14 cellular contexts compared by ENCODE assay signal in genomic region chr3:60053518-60054265, GRCh38.
DNase-seq lines count a peak whose midpoint lies in the region; ATAC-seq and TF ChIP-seq lines count a peak whose summit lies in the region.
"Had no signal": no experiment of that assay in that cellular context is flagged by ENCODE, and none has a peak within 500 bp of the region (broad histone marks: within the 10 kb centered on the region; RNA-seq: fewer than 3 reads in every experiment).

No MANE protein-coding gene starts in this region.

- H3K27ac ChIP-seq in CD4-positive, CD25-positive, alpha-beta regulatory T cell (ENCODE audit: insufficient read depth, low read length, poor library complexity, severe bottlenecking) = peak overlapping the region; percentile 36
- H3K27ac ChIP-seq in left lung = no peak overlapping the region
- H3K27ac ChIP-seq: PC-9 had no signal

- H3K4me1 ChIP-seq in CD4-positive, CD25-positive, alpha-beta regulatory T cell (ENCODE audit: control insufficient read depth, insufficient read depth, low read length, poor library complexity, severe bottlenecking) = peaks cover 33% of the 10 kb centered on the region
- H3K4me1 ChIP-seq in left lung = no peaks in the 10 kb centered on the region

- peaks cover 4% of the 10 kb centered on the region for H3K36me3 Mint-ChIP-seq in CD4-positive, CD25-positive, alpha-beta regulatory T cell

- H3K27me3 Mint-ChIP-seq in CD4-positive, CD25-positive, alpha-beta regulatory T cell = no peaks in the 10 kb centered on the region

- ATAC-seq in CD4-positive, CD25-positive, alpha-beta regulatory T cell (ENCODE audit: low read depth in 2 of 2) = no peak
- ATAC-seq in GM19452 (IDR thresholded peaks at IDR 0.05; ENCODE audit: unreplicated experiment) = no peak
- ATAC-seq in left lung = no peak
- ATAC-seq: esophagus mucosa, GM12878, left ventricle myocardium superior had no signal

- intact Hi-C loops in left lung (cut with DNase I) = no loop called here

- peaks cover 0 to 6% (median 2%) of the 10 kb centered on the region in 7 donors for H3K9me3 Mint-ChIP-seq in CD4-positive, CD25-positive, alpha-beta regulatory T cell

- peak overlapping the region in 3 of 4 donors; percentile 6 to 12 (median 8) for H3K4me3 Mint-ChIP-seq in CD4-positive, CD25-positive, alpha-beta regulatory T cell
- H3K4me3 Mint-ChIP-seq: CD8-positive, alpha-beta memory T cell had no signal

- no peaks in the 10 kb centered on the region for H3K9me3 ChIP-seq in CD4-positive, CD25-positive, alpha-beta regulatory T cell (ENCODE audit: control insufficient read depth in 2 of 2, low read length in 2 of 2)
- H3K9me3 ChIP-seq in left lung = peaks cover 0 to 7% of the 10 kb centered on the region in 2 donors

- peak in 2 of 3 donors; percentile 10 to 70 for DNase-seq in CD4-positive, CD25-positive, alpha-beta regulatory T cell
- peak; percentile 26 for DNase-seq in activated CD4-positive, CD25-positive, alpha-beta regulatory T cell treated with anti-CD3 and anti-CD28 coated beads, Interleukin-2, amount 50 U/mL, for 16 hours (ENCODE audit: low read depth, low spot score)
- DNase-seq in astrocyte of the hippocampus (ENCODE audit: low read depth, low spot score) (peak; percentile 58), left lung (no peak), GDM1 (lab: John Stamatoyannopoulos, UW) (no peak), SW 1271 (lab: John Stamatoyannopoulos, UW) (no peak)
- peak; percentile 68 for DNase-seq in stimulated activated CD4-positive, alpha-beta T cell treated with anti-CD3 and anti-CD28 coated beads, Interleukin-1b, Interleukin-23, amount 100 ng/mL, for 48 hours
- DNase-seq: CD8-positive, alpha-beta memory T cell; left ventricle myocardium superior; PC-9; posterior cingulate gyrus had no signal

- H3K27me3 ChIP-seq in CD4-positive, CD25-positive, alpha-beta regulatory T cell (ENCODE audit: control insufficient read depth, insufficient read depth, low read length) = no peaks in the 10 kb centered on the region
- no peaks in the 10 kb centered on the region for H3K27me3 ChIP-seq in left lung

- peak overlapping the region; percentile 3 to 87 (median 76) for H3K27ac Mint-ChIP-seq in CD4-positive, CD25-positive, alpha-beta regulatory T cell

- H3K36me3 ChIP-seq in CD4-positive, CD25-positive, alpha-beta regulatory T cell (ENCODE audit: control insufficient read depth, insufficient read depth, low read length) = peaks cover 2% of the 10 kb centered on the region
- no peaks in the 10 kb centered on the region for H3K36me3 ChIP-seq in left lung

- peaks cover 19 to 65% (median 50%) of the 10 kb centered on the region in 4 donors for H3K4me1 Mint-ChIP-seq in CD4-positive, CD25-positive, alpha-beta regulatory T cell

- peak overlapping the region; percentile 47 for H3K4me3 ChIP-seq in CD4-positive, CD25-positive, alpha-beta regulatory T cell (ENCODE audit: low read depth, low read length)
- H3K4me3 ChIP-seq in left lung = no peak overlapping the region
- H3K4me3 ChIP-seq: GM12878, PC-9 had no signal

- no peak for TF ChIP-seq CTCF in left lung (IDR thresholded peaks at IDR 0.05)

Comparison
In these comparisons a context has a peak if more than half of its experiments do, and no peak if none do; other contexts are left out.
1. DNase-seq: peak in CD4-positive, CD25-positive, alpha-beta regulatory T cell (2 of 3), activated CD4-positive, CD25-positive, alpha-beta regulatory T cell treated with anti-CD3 and anti-CD28 coated beads, Interleukin-2, amount 50 U/mL, for 16 hours (single experiment), astrocyte of the hippocampus (single experiment) and stimulated activated CD4-positive, alpha-beta T cell treated with anti-CD3 and anti-CD28 coated beads, Interleukin-1b, Interleukin-23, amount 100 ng/mL, for 48 hours (single experiment); none in left lung (0 of 2), GDM1 (single experiment) and SW 1271 (0 of 2).